34 cellular contexts compared by ENCODE assay signal in genomic region chr17:18148586-18148985, GRCh38.
"Had no signal": no experiment of that assay in that cellular context is flagged by ENCODE, and none has a peak within 500 bp of the region (broad histone marks: within the 10 kb centered on the region; RNA-seq: fewer than 3 reads in every experiment).

No MANE protein-coding gene starts in this region.

- H3K9me3 ChIP-seq: adrenal gland, body of pancreas, breast epithelium had no signal

- FAIRE-seq: astrocyte, colon, TTC549 had no signal

- DNase-seq: activated B cell treated with CpG ODN at 0.5 μM for 24 hours; activated CD4-positive, alpha-beta memory T cell treated with anti-CD3 and anti-CD28 coated beads for 36 hours; activated CD4-positive, alpha-beta T cell treated with anti-CD3 and anti-CD28 coated beads for 4 hours; activated CD4-positive, alpha-beta T cell treated with anti-CD3 and anti-CD28 coated beads, Interleukin-2, amount 10 ng/mL, durations not matched to agents 24 days and 14 days; activated CD4-positive, alpha-beta T cell treated with anti-CD3 and anti-CD28 coated beads, Interleukin-2, amount 50 U/mL, for 1 hour; activated CD4-positive, alpha-beta T cell treated with anti-CD3 and anti-CD28 coated beads, Interleukin-2, amount 50 U/mL, for 4 hours; activated CD4-positive, CD25-positive, alpha-beta regulatory T cell treated with anti-CD3 and anti-CD28 coated beads, Interleukin-2, amount 50 U/mL, for 72 hours; activated CD8-positive, alpha-beta memory T cell treated with anti-CD3 and anti-CD28 coated beads, Interleukin-2, amount 50 U/mL, for 4 hours; activated CD8-positive, alpha-beta T cell treated with anti-CD3 and anti-CD28 coated beads for 36 hours; activated effector memory CD4-positive, alpha-beta T cell treated with anti-CD3 and anti-CD28 coated beads, Interleukin-2, amount 50 U/mL, for 16 hours; activated gamma-delta T cell treated with Interleukin-2 at 50 U/mL for 16 hours; activated naive CD4-positive, alpha-beta T cell; activated naive CD4-positive, alpha-beta T cell treated with anti-CD3 and anti-CD28 coated beads for 36 hours; activated naive CD4-positive, alpha-beta T cell treated with anti-CD3 and anti-CD28 coated beads, Interleukin-2, amount 50 U/mL, for 16 hours; activated naive CD8-positive, alpha-beta T cell treated with anti-CD3 and anti-CD28 coated beads for 36 hours; activated T-cell treated with anti-CD3 and anti-CD28 coated beads for 4 hours; activated T-cell treated with anti-CD3 and anti-CD28 coated beads, Interleukin-2, amount 50 U/mL, for 1 hour; activated T-cell treated with anti-CD3 and anti-CD28 coated beads, Interleukin-2, amount 50 U/mL, for 4 hours; activated T-cell treated with anti-CD3 and anti-CD28 coated beads, Interleukin-2, amount 50 U/mL, for 72 hours; adrenal gland; amniotic stem cell; aorta; body of pancreas; brain microvascular endothelial cell; central memory CD4-positive, alpha-beta T cell; cerebellar nuclear complex; T-helper 2 cell; T-helper 9 cell had no signal

- H3K27ac ChIP-seq: adrenal gland, body of pancreas, brain microvascular endothelial cell, breast epithelium, coronary artery, VCaP had no signal

- H3K36me3 ChIP-seq: adrenal gland, brain microvascular endothelial cell, breast epithelium had no signal

- H3K27me3 ChIP-seq: adrenal gland, body of pancreas, brain microvascular endothelial cell, breast epithelium had no signal

- H3K4me3 ChIP-seq: adrenal gland, body of pancreas, breast epithelium, coronary artery had no signal
